17 cellular contexts compared by ENCODE assay signal in the genomic region with DNA sequence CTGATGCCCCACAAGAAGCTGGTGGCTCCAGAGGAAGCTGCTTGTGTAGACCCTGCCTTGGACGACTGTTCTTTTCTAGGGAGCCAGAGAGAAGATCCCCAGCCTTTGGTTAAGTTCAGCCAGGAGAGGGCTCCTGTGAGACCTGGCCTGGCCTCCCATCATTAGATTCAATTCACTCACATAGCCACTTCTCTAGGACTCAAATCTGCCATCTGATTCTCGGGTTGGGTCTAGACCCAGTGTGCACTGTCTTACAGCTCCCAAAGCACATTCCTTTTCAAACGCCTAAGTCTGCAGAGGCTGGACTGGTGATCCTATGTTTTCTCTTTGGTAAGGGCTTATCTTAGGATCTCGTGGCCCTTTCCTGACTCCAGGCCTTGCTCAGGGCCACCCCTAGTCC.
DNase-seq lines count a peak whose midpoint lies in the region; ATAC-seq, FAIRE-seq and TF ChIP-seq lines count a peak whose summit lies in the region.
"Had no signal": no experiment of that assay in that cellular context is flagged by ENCODE, and none has a peak within 500 bp of the region (broad histone marks: within the 10 kb centered on the region; RNA-seq: fewer than 3 reads in every experiment).

No MANE protein-coding gene starts in this region.

- H3K27ac ChIP-seq in OCI-LY1 (ENCODE audit: low read depth, low read length, poor library complexity, severe bottlenecking), result no peak overlapping the region

- H3K27ac Mint-ChIP-seq in type B pancreatic cell, result no peak overlapping the region
- H3K27ac Mint-ChIP-seq: T-helper 1 cell treated with Interleukin-12 subunit alpha and Interleukin-12 subunit beta and Interleukin-4 antibody, amounts not matched to agents 30 μg/mL and 1 μg/mL, for 36 hours had no signal

- H3F3A ChIP-seq in OCI-LY1 (ENCODE audit: insufficient read depth, low read length), result no peaks in the 10 kb centered on the region

- no peak overlapping the region for H3K4me3 Mint-ChIP-seq in type B pancreatic cell
- H3K4me3 Mint-ChIP-seq: T-helper 1 cell treated with Interleukin-12 subunit alpha and Interleukin-12 subunit beta and Interleukin-4 antibody, amounts not matched to agents 30 μg/mL and 1 μg/mL, for 36 hours had no signal

- no peak overlapping the region for H2AFZ ChIP-seq in OCI-LY1 (ENCODE audit: low read length)

- no peaks in the 10 kb centered on the region for H3K4me1 ChIP-seq in OCI-LY1 (ENCODE audit: insufficient read depth, low read length, severe bottlenecking)

- H3K4me3 ChIP-seq in OCI-LY1 (ENCODE audit: low read depth, low read length, poor library complexity, severe bottlenecking), result no peak overlapping the region
- H3K4me3 ChIP-seq in epithelial cell of proximal tubule (ENCODE audit: low read depth, low read length), result no peak overlapping the region

- no peaks in the 10 kb centered on the region for H3K27me3 Mint-ChIP-seq in type B pancreatic cell

- H4K20me1 ChIP-seq in OCI-LY1 (ENCODE audit: insufficient read depth, low read length), result no peaks in the 10 kb centered on the region

- no peaks in the 10 kb centered on the region for H3K9me3 ChIP-seq in OCI-LY1 (ENCODE audit: low read length)

- no peak overlapping the region for H3K4me2 ChIP-seq in OCI-LY1 (ENCODE audit: low read length)

- no peak for ATAC-seq in GM19351 (IDR thresholded peaks at IDR 0.05; ENCODE audit: unreplicated experiment)
- ATAC-seq: left lobe of liver; stimulated activated naive CD8-positive, alpha-beta T cell treated with anti-CD3 and anti-CD28 coated beads, Interleukin-15, Interleukin-2, amounts not matched to agents 100 U/mL and 50 U/mL, for 24 hours had no signal

- H3K36me3 ChIP-seq in OCI-LY1 (ENCODE audit: insufficient read depth, low read length), result no peaks in the 10 kb centered on the region

- FAIRE-seq in GM19239 (lab: Jason Lieb, UNC), result no peak
- FAIRE-seq: colon, G401.6, H54 had no signal

- H3K4me1 Mint-ChIP-seq in type B pancreatic cell (ENCODE audit: unreplicated experiment), result no peaks in the 10 kb centered on the region

- no peaks in the 10 kb centered on the region for H3K27me3 ChIP-seq in OCI-LY1 (ENCODE audit: insufficient read depth, low read length)

- H3K79me2 ChIP-seq in OCI-LY1 (ENCODE audit: insufficient read depth, low read length), result no peaks in the 10 kb centered on the region

- H3K9me3 Mint-ChIP-seq in type B pancreatic cell, result no peaks in the 10 kb centered on the region
- H3K9me3 Mint-ChIP-seq: T-helper 1 cell treated with Interleukin-12 subunit alpha and Interleukin-12 subunit beta and Interleukin-4 antibody, amounts not matched to agents 30 μg/mL and 1 μg/mL, for 36 hours had no signal

- TF ChIP-seq CTCF in OCI-LY1 (IDR thresholded peaks at IDR 0.05; ENCODE audit: low read length) (peak; percentile 28; the same call in 1 of the 2 replicates), epithelial cell of proximal tubule (conservative IDR thresholded peaks at IDR 0.05; ENCODE audit: low read depth, low read length) (peak; percentile 32), type B pancreatic cell (conservative IDR thresholded peaks at IDR 0.05) (peak; percentile 35)

- DNase-seq in NCI-H748 (lab: John Stamatoyannopoulos, UW; ENCODE audit: unreplicated experiment) (peak; percentile 16), NCI-H748 treated with DMSO at 0.1 percent for 48 hours (lab: John Stamatoyannopoulos, UW) (no peak), epithelial cell of proximal tubule (ENCODE audit: low read depth) (no peak), type B pancreatic cell (ENCODE audit: extremely low spot score, unreplicated experiment) (no peak), LoVo (ENCODE audit: low spot score) (no peak), GM19239 (ENCODE audit: insufficient read length, low spot score) (no peak)
- DNase-seq: activated CD4-positive, alpha-beta T cell treated with anti-CD3 and anti-CD28 coated beads, Interleukin-2, amount 50 U/mL, for 1 hour; activated naive CD4-positive, alpha-beta T cell; nucleus accumbens; stimulated activated naive CD8-positive, alpha-beta T cell treated with anti-CD3 and anti-CD28 coated beads, Interleukin-15, Interleukin-2, amounts not matched to agents 100 U/mL and 50 U/mL, for 24 hours had no signal

- no peak overlapping the region for H3K9ac ChIP-seq in OCI-LY1 (ENCODE audit: low read length)

- H3K36me3 Mint-ChIP-seq in type B pancreatic cell, result no peaks in the 10 kb centered on the region

- H3K9me2 ChIP-seq in OCI-LY1 (ENCODE audit: low read depth, low read length), result no peaks in the 10 kb centered on the region
